In genomic region chr10:93030409-93030808, GRCh38 we compare ENCODE assay signal across 14 cellular contexts. TPM values are rescaled to one million over a fixed set of nuclear protein-coding genes. Genes with fewer than 3 reads are reported as not detected.
DNase-seq lines count a peak whose midpoint lies in the region; FAIRE-seq and TF ChIP-seq lines count a peak whose summit lies in the region.
"Had no signal": no experiment of that assay in that cellular context is flagged by ENCODE, and none has a peak within 500 bp of the region (broad histone marks: within the 10 kb centered on the region; RNA-seq: fewer than 3 reads in every experiment).

No MANE protein-coding gene starts in this region.

- H3K4me1 ChIP-seq in hepatocyte (ENCODE audit: insufficient read depth) (peaks cover 4% of the 10 kb centered on the region), Peyer's patch (peaks cover 0 to 30% (median 0%) of the 10 kb centered on the region in 4 donors)
- H3K4me1 ChIP-seq: gastrocnemius medialis had no signal

- H3K9me3 ChIP-seq in hepatocyte (ENCODE audit: low read depth) (no peaks in the 10 kb centered on the region), Peyer's patch (no peaks in the 10 kb centered on the region)
- H3K9me3 ChIP-seq: adrenal gland, BE2C, gastrocnemius medialis had no signal

- H3K27ac ChIP-seq in hepatocyte (no peak overlapping the region), Peyer's patch (no peak overlapping the region)
- H3K27ac ChIP-seq: adrenal gland, gastrocnemius medialis had no signal

- no peak overlapping the region for H2AFZ ChIP-seq in hepatocyte

- peaks cover 6% of the 10 kb centered on the region for H3K36me3 Mint-ChIP-seq in Calu3 (ENCODE audit: insufficient read depth, unreplicated experiment)

- no peaks in the 10 kb centered on the region for H3K27me3 Mint-ChIP-seq in Calu3 (ENCODE audit: unreplicated experiment)

- in situ Hi-C loops in astrocyte of the cerebellum (cut with HindIII; ENCODE audit: low sequenced_read_pairs): no loop called here

- no peaks in the 10 kb centered on the region for H4K20me1 ChIP-seq in hepatocyte (ENCODE audit: insufficient read depth, poor library complexity, severe bottlenecking)

- BruUV-seq in Calu3 (replicated peaks; lab: Mats Ljungman, UMichigan): no TSS peak

- TF ChIP-seq CTCF in astrocyte of the cerebellum (IDR thresholded peaks at IDR 0.05; ENCODE audit: low read depth, low read length, missing control alignments) (no peak), hepatocyte (IDR thresholded peaks at IDR 0.05; ENCODE audit: poor library complexity) (no peak), Calu3 (IDR thresholded peaks at IDR 0.05; ENCODE audit: unreplicated experiment) (no peak), Peyer's patch (IDR thresholded peaks at IDR 0.05) (no peak)

- H3K9me3 Mint-ChIP-seq in Calu3 (ENCODE audit: low read depth, unreplicated experiment): no peaks in the 10 kb centered on the region

- peak; percentile 23 for DNase-seq in HPDE6-E6E7 (ENCODE audit: extremely low spot score)
- DNase-seq in astrocyte of the cerebellum (ENCODE audit: low read depth): peak; percentile 36
- peak; percentile 13 for DNase-seq in hepatocyte (ENCODE audit: low spot score)
- DNase-seq in NCI-H1417 treated with DMSO at 0.1 percent for 48 hours (lab: John Stamatoyannopoulos, UW): no peak
- no peak for DNase-seq in Calu3
- no peak for DNase-seq in NCI-H128 (lab: John Stamatoyannopoulos, UW; ENCODE audit: unreplicated experiment)
- DNase-seq in Peyer's patch: no peak
- DNase-seq: activated CD8-positive, alpha-beta T cell treated with anti-CD3 and anti-CD28 coated beads, Interleukin-2, amount 10 ng/mL, durations not matched to agents 7 days and 5 days; BE2C; gastrocnemius medialis had no signal

- H3K4me2 ChIP-seq in hepatocyte: no peak overlapping the region

- H3K79me2 ChIP-seq in hepatocyte: no peaks in the 10 kb centered on the region

- H3K36me3 ChIP-seq in hepatocyte (replicated peaks; ENCODE audit: insufficient read depth, low read depth): no peaks in the 10 kb centered on the region
- no peaks in the 10 kb centered on the region for H3K36me3 ChIP-seq in Peyer's patch
- H3K36me3 ChIP-seq: adrenal gland, BE2C had no signal

- no peak for TF ChIP-seq POLR2A in Peyer's patch (IDR thresholded peaks at IDR 0.05)

- no peaks in the 10 kb centered on the region for H3K9me2 ChIP-seq in hepatocyte (replicated peaks; ENCODE audit: insufficient read depth)

- peak; percentile 68 for FAIRE-seq in A204.1 (lab: Jason Lieb, UNC)
- FAIRE-seq: GM19239 had no signal

- H3K27me3 ChIP-seq in hepatocyte: no peaks in the 10 kb centered on the region
- H3K27me3 ChIP-seq in Peyer's patch: no peaks in the 10 kb centered on the region
- H3K27me3 ChIP-seq: adrenal gland, BE2C, gastrocnemius medialis had no signal

- H3K4me3 Mint-ChIP-seq in Calu3 (ENCODE audit: low read depth, unreplicated experiment): no peak overlapping the region
- H3K4me3 Mint-ChIP-seq: activated CD8-positive, alpha-beta T cell treated with anti-CD3 and anti-CD28 coated beads, Interleukin-2, amount 10 ng/mL, durations not matched to agents 7 days and 5 days had no signal

- no peak overlapping the region for H3K27ac Mint-ChIP-seq in Calu3 (ENCODE audit: unreplicated experiment)
- H3K27ac Mint-ChIP-seq: activated CD8-positive, alpha-beta T cell treated with anti-CD3 and anti-CD28 coated beads, Interleukin-2, amount 10 ng/mL, durations not matched to agents 7 days and 5 days had no signal

- CTCF ChIA-PET in Calu3 (lab: Charles Lee): interaction anchor here (0.8 kb wide), 1 partner anchor 220 kb away, joined by 3 read pairs; no protein-coding TSS in a partner anchor

- no peak overlapping the region for H3K4me3 ChIP-seq in astrocyte of the cerebellum (ENCODE audit: low read depth, low read length)
- no peak overlapping the region for H3K4me3 ChIP-seq in hepatocyte
- no peak overlapping the region for H3K4me3 ChIP-seq in Peyer's patch
- H3K4me3 ChIP-seq: adrenal gland, gastrocnemius medialis had no signal

- H3K4me1 Mint-ChIP-seq in Calu3 (ENCODE audit: low read depth, unreplicated experiment): peaks cover 26% of the 10 kb centered on the region

- intact Hi-C loops in Calu3 (cut with micrococcal nuclease; ENCODE audit: unreplicated experiment): no loop called here

RNA-seq across cellular contexts. Expression of gene CYP26C1, which starts 30.2 kb away (rescaled TPM):
- total RNA-seq in hepatocyte (not detected in 2 replicates), Calu3 (2022) (0.39 and 0.45 TPM in 2 replicates), Peyer's patch (not detected)
- 0.06 and 0.18 TPM in 2 replicates for polyA plus RNA-seq in hepatocyte
- total RNA-seq: gastrocnemius medialis had no signal

RNA-seq across cellular contexts. Expression of gene CYP26A1, which starts 43.3 kb away (rescaled TPM):
- total RNA-seq in hepatocyte: 0.40 and 0.80 TPM in 2 replicates
- polyA plus RNA-seq in hepatocyte: 0.69 TPM in 1 of 2 replicates, not detected in the other
- 0.98 and 2.1 TPM in 2 replicates for total RNA-seq in Calu3 (2022)
- total RNA-seq in Peyer's patch: not detected
- total RNA-seq: activated CD8-positive, alpha-beta T cell treated with anti-CD3 and anti-CD28 coated beads, Interleukin-2, amount 10 ng/mL, durations not matched to agents 7 days and 5 days; gastrocnemius medialis; sciatic nerve had no signal

Comparison
In these comparisons a context has a peak if more than half of its experiments do, and no peak if none do; other contexts are left out.
1. DNase-seq: peak in HPDE6-E6E7 (single experiment), astrocyte of the cerebellum (single experiment) and hepatocyte (single experiment); none in NCI-H1417 treated with DMSO at 0.1 percent for 48 hours (single experiment), Calu3 (single experiment), NCI-H128 (single experiment) and Peyer's patch (0 of 3).